In the genomic region with DNA sequence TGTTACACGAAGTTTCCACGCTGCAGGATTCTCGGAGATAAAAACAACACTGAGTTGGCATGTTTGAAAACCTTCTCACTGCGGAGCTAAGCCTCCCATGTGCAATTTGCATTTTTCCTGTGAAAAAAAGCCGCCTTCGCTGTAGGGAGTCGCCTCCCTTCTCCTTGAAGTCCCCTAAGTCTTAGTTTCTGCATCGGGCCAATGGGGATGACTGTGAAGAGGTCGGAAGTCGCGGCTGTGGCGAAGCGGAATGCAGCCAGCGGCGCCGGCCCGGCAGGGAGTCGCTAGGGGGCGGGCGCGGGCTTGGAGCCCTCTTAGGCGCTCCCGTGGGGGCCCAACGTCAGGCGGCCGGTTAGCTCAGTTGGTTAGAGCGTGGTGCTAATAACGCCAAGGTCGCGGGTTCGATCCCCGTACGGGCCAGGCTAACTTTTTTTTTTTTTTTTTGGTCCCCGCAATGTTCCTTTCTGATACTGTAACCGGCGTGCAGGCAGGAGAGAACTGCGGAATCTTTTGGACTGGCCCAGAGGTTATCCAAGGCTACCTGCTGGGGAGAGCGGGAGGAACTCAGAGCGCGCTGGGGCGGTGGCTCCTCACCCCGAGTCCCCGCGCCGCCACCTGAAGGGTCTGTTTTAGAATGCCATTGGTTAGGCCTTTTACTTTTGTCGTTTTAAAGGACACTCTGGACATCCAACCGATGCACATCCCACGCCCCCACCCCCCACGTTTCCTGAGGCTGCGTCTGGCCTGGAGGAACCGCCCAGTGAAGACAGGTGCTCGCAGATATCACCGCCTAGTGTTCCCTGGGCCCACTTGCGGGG, we compare ENCODE assay signal across 8 cellular contexts. TPM values are rescaled to one million over a fixed set of nuclear protein-coding genes. Genes with fewer than 3 reads are reported as not detected.
DNase-seq lines count a peak whose midpoint lies in the region; ATAC-seq and TF ChIP-seq lines count a peak whose summit lies in the region.

No MANE protein-coding gene starts in this region.

- H3K36me3 Mint-ChIP-seq in CD8-positive, alpha-beta memory T cell: peaks cover 0 to 16% (median 0%) of the 10 kb centered on the region in 3 donors
- H3K36me3 Mint-ChIP-seq in activated CD4-positive, alpha-beta memory T cell treated with anti-CD3 and anti-CD28 coated beads, Interleukin-2, amount 10 ng/mL, durations not matched to agents 7 days and 5 days (ENCODE audit: low read depth): peaks cover 2% of the 10 kb centered on the region

- DNase-seq in CD8-positive, alpha-beta memory T cell: peak; percentile 92 to 97 (median 94)
- DNase-seq in HK-2 (ENCODE audit: unreplicated experiment) (peak; percentile 98), NCI-H82 treated with DMSO at 0.1 percent for 48 hours (lab: John Stamatoyannopoulos, UW; ENCODE audit: unreplicated experiment) (peak; percentile 77), ecto neural progenitor cell (ENCODE audit: low spot score) (peak; percentile 100), lower lobe of right lung (peak; percentile 94)
- DNase-seq in activated CD4-positive, alpha-beta memory T cell treated with anti-CD3 and anti-CD28 coated beads, Interleukin-2, amount 10 ng/mL, durations not matched to agents 7 days and 5 days: peak; percentile 96
- DNase-seq in stimulated activated CD4-positive, alpha-beta T cell treated with anti-CD3 and anti-CD28 coated beads, TNF-alpha, amount 100 ng/mL, for 1 hour (ENCODE audit: low read depth in 3 of 3, low spot score in 1 of 3): peak; percentile 84 to 99 (median 97)

- H3K4me3 ChIP-seq in CD8-positive, alpha-beta memory T cell (ENCODE audit: low read length): peak overlapping the region; percentile 49
- H3K4me3 ChIP-seq in lower lobe of right lung: peak overlapping the region; percentile 65

- ATAC-seq in GM19463 (IDR thresholded peaks at IDR 0.05; ENCODE audit: unreplicated experiment) (peak; percentile 56), lower lobe of right lung (peak; percentile 88 to 89)

- H3K9me3 ChIP-seq in CD8-positive, alpha-beta memory T cell (ENCODE audit: low read length): no peaks in the 10 kb centered on the region
- H3K9me3 ChIP-seq in lower lobe of right lung: no peaks in the 10 kb centered on the region

- H3K27me3 ChIP-seq in CD8-positive, alpha-beta memory T cell (ENCODE audit: insufficient read depth, low read length, poor library complexity, severe bottlenecking): no peaks in the 10 kb centered on the region
- no peaks in the 10 kb centered on the region for H3K27me3 ChIP-seq in lower lobe of right lung (ENCODE audit: low read depth)

- H3K4me1 ChIP-seq in CD8-positive, alpha-beta memory T cell (ENCODE audit: insufficient read depth, low read length): peaks cover 39% of the 10 kb centered on the region
- peaks cover 50% of the 10 kb centered on the region for H3K4me1 ChIP-seq in lower lobe of right lung

- no peaks in the 10 kb centered on the region for H3K36me3 ChIP-seq in CD8-positive, alpha-beta memory T cell (ENCODE audit: insufficient read depth, low read length)
- no peaks in the 10 kb centered on the region for H3K36me3 ChIP-seq in lower lobe of right lung

- CTCF ChIA-PET in CD8-positive, alpha-beta memory T cell (lab: Charles Lee): interaction anchor here (0.6 to 5.7 kb wide), 21 partner anchors 9 to 369 kb away, joined by 3 to 79 read pairs (median 4); partner anchors contain the start of genes ANKRD9, CINP, HSP90AA1 and MOK
- CTCF ChIA-PET in activated CD4-positive, alpha-beta memory T cell treated with anti-CD3 and anti-CD28 coated beads, Interleukin-2, amount 10 ng/mL, durations not matched to agents 7 days and 5 days (lab: Charles Lee): interaction anchor here (0.7 to 2.6 kb wide), 19 partner anchors 8 to 1248 kb away, joined by 3 to 31 read pairs (median 4); partner anchors contain the start of genes CINP, MOK and TECPR2

- H3K4me3 Mint-ChIP-seq in CD8-positive, alpha-beta memory T cell: peak overlapping the region; percentile 94 to 99 (median 96)
- H3K4me3 Mint-ChIP-seq in activated CD4-positive, alpha-beta memory T cell treated with anti-CD3 and anti-CD28 coated beads, Interleukin-2, amount 10 ng/mL, durations not matched to agents 7 days and 5 days: peak overlapping the region; percentile 80

- H3K9me3 Mint-ChIP-seq in CD8-positive, alpha-beta memory T cell: peaks cover 0 to 3% (median 0%) of the 10 kb centered on the region in 5 donors
- no peaks in the 10 kb centered on the region for H3K9me3 Mint-ChIP-seq in activated CD4-positive, alpha-beta memory T cell treated with anti-CD3 and anti-CD28 coated beads, Interleukin-2, amount 10 ng/mL, durations not matched to agents 7 days and 5 days

- POLR2A ChIA-PET in CD8-positive, alpha-beta memory T cell (lab: Charles Lee): interaction anchor here (0.9 to 1.0 kb wide), 4 partner anchors 12 to 368 kb away, joined by 3 to 5 read pairs (median 4); partner anchors contain the start of gene MOK
- POLR2A ChIA-PET in activated CD4-positive, alpha-beta memory T cell treated with anti-CD3 and anti-CD28 coated beads, Interleukin-2, amount 10 ng/mL, durations not matched to agents 7 days and 5 days (lab: Charles Lee): interaction anchor here (0.9 to 5.9 kb wide), 5 partner anchors 8 to 201 kb away, joined by 4 to 52 read pairs (median 4); partner anchors contain the start of genes CINP, MOK and TECPR2

- H3K27ac Mint-ChIP-seq in CD8-positive, alpha-beta memory T cell: peak overlapping the region; percentile 93 to 99 (median 98)
- H3K27ac Mint-ChIP-seq in activated CD4-positive, alpha-beta memory T cell treated with anti-CD3 and anti-CD28 coated beads, Interleukin-2, amount 10 ng/mL, durations not matched to agents 7 days and 5 days: peak overlapping the region; percentile 84

- peaks cover 0 to 8% of the 10 kb centered on the region in 2 donors for H3K27me3 Mint-ChIP-seq in CD8-positive, alpha-beta memory T cell
- H3K27me3 Mint-ChIP-seq in activated CD4-positive, alpha-beta memory T cell treated with anti-CD3 and anti-CD28 coated beads, Interleukin-2, amount 10 ng/mL, durations not matched to agents 7 days and 5 days: no peaks in the 10 kb centered on the region

- peak overlapping the region; percentile 36 for H3K27ac ChIP-seq in CD8-positive, alpha-beta memory T cell (ENCODE audit: low read depth, low read length)
- H3K27ac ChIP-seq in lower lobe of right lung: peak overlapping the region; percentile 80

- TF ChIP-seq CTCF in lower lobe of right lung (IDR thresholded peaks at IDR 0.05): peak; percentile 82

- intact Hi-C loops in lower lobe of right lung (cut with DNase I): no loop called here

- peaks cover 38 to 72% (median 64%) of the 10 kb centered on the region in 3 donors for H3K4me1 Mint-ChIP-seq in CD8-positive, alpha-beta memory T cell
- peaks cover 70% of the 10 kb centered on the region for H3K4me1 Mint-ChIP-seq in activated CD4-positive, alpha-beta memory T cell treated with anti-CD3 and anti-CD28 coated beads, Interleukin-2, amount 10 ng/mL, durations not matched to agents 7 days and 5 days

RNA-seq across cellular contexts. Expression of gene ZNF839, which starts 2.6 kb away (rescaled TPM):
- total RNA-seq in CD8-positive, alpha-beta memory T cell: 10 to 100 TPM; 12.9 to 14.0 TPM
- polyA plus RNA-seq in CD8-positive, alpha-beta memory T cell: 7.2 TPM
- total RNA-seq in activated CD4-positive, alpha-beta memory T cell treated with anti-CD3 and anti-CD28 coated beads, Interleukin-2, amount 10 ng/mL, durations not matched to agents 7 days and 5 days: 10 to 100 TPM; 15.1 to 15.3 TPM
- total RNA-seq in lower lobe of right lung: 8.5 TPM

RNA-seq across cellular contexts. Expression of gene MOK, which starts 12.0 kb away (rescaled TPM):
- 1 to 10 TPM; 5.8 to 7.3 TPM for total RNA-seq in CD8-positive, alpha-beta memory T cell
- 2.8 TPM for polyA plus RNA-seq in CD8-positive, alpha-beta memory T cell
- total RNA-seq in activated CD4-positive, alpha-beta memory T cell treated with anti-CD3 and anti-CD28 coated beads, Interleukin-2, amount 10 ng/mL, durations not matched to agents 7 days and 5 days: 1 to 10 TPM in 1 of 2 experiments, under 1 TPM in 1; 0.88 to 1.4 TPM
- total RNA-seq in lower lobe of right lung: 15.8 TPM

RNA-seq across cellular contexts. Expression of gene CINP, which starts 45.7 kb away (rescaled TPM):
- total RNA-seq in CD8-positive, alpha-beta memory T cell: 10 to 100 TPM; 65.4 to 66.0 TPM
- polyA plus RNA-seq in CD8-positive, alpha-beta memory T cell: 40.5 TPM
- total RNA-seq in activated CD4-positive, alpha-beta memory T cell treated with anti-CD3 and anti-CD28 coated beads, Interleukin-2, amount 10 ng/mL, durations not matched to agents 7 days and 5 days: 10 to 100 TPM; 27.3 to 29.8 TPM
- 34.3 TPM for total RNA-seq in lower lobe of right lung

RNA-seq across cellular contexts. Expression of gene TECPR2, which starts 45.8 kb away (rescaled TPM):
- total RNA-seq in CD8-positive, alpha-beta memory T cell: 10 to 100 TPM in 1 of 2 experiments, 1 to 10 TPM in 1; 8.4 to 11.6 TPM
- polyA plus RNA-seq in CD8-positive, alpha-beta memory T cell: 4.5 TPM
- total RNA-seq in activated CD4-positive, alpha-beta memory T cell treated with anti-CD3 and anti-CD28 coated beads, Interleukin-2, amount 10 ng/mL, durations not matched to agents 7 days and 5 days: 10 to 100 TPM; 12.3 to 12.5 TPM
- total RNA-seq in lower lobe of right lung: 23.2 TPM

Comparison
In these comparisons a context has a peak if more than half of its experiments do, and no peak if none do; other contexts are left out.
1. Peak in every context shown above with its lines: DNase-seq, ATAC-seq, H3K4me3 ChIP-seq and H3K27ac ChIP-seq.